In the genomic region with DNA sequence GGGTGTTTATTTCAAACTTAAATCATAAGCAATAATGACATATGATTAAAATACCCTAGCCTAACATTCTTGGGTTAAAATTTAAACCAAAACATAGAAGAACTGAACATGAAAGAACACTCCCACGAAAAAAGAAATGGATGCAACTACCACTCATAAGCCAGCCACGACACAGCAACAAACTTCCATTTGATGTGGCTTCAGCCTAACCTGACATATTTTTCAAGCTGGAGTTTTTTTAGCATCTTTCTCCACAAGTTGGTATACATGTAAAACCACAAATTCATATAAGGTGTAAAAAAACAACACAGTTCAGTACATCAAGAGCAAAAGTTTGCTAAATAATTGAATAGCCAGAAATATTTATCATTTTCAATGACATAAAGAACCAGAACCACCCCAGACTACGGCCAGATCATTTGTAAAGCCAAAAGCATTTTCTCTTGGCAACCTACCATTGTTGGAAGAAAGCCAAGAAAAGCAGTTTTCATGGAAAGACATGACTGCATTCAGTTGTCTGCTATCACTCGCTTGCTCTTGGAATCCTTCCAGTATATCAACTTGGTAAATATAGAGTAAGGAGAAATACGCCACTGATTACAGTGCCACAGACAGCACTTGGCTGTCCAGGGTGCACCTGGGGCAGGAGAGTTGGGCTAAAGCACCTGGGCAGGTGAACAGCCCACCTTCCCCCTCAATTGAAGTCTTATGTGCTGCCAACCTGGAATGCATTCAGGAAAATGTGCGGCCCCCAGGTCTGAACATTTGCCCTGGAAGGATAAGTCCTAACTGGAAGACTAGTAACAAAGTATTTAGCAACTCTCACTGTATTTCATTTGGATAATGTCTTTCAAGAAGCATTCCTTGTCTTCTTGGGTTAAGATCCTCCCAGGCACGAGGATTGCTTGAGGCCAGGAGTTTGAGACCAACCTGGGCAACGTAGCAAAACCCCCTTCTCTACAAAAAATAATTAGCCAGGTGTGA, we compare ENCODE assay signal across 8 cellular contexts.
DNase-seq lines count a peak whose midpoint lies in the region; ATAC-seq and TF ChIP-seq lines count a peak whose summit lies in the region.

No MANE protein-coding gene starts in this region.

- H3K4me1 ChIP-seq in CD4-positive, CD25-positive, alpha-beta regulatory T cell (ENCODE audit: control insufficient read depth, insufficient read depth, low read length, poor library complexity, severe bottlenecking), result peaks cover 78% of the 10 kb centered on the region
- peaks cover 72% of the 10 kb centered on the region for H3K4me1 ChIP-seq in suprapubic skin

- CTCF ChIA-PET in activated B cell treated with CpG ODN at 0.5 μM for 24 hours (lab: Charles Lee), result no interaction called here

- no peaks in the 10 kb centered on the region for H3K27me3 Mint-ChIP-seq in CD4-positive, CD25-positive, alpha-beta regulatory T cell
- H3K27me3 Mint-ChIP-seq in activated B cell treated with CpG ODN at 0.5 μM for 24 hours, result no peaks in the 10 kb centered on the region

- no peak for ATAC-seq in CD4-positive, CD25-positive, alpha-beta regulatory T cell (ENCODE audit: low read depth in 2 of 2)
- ATAC-seq in activated B cell treated with CpG ODN at 0.5 μM for 24 hours (ENCODE audit: low read depth) (no peak), left ventricle myocardium superior (peak; percentile 88), HG03520 (IDR thresholded peaks at IDR 0.05; ENCODE audit: unreplicated experiment) (no peak)

- TF ChIP-seq CTCF in activated B cell treated with CpG ODN at 0.5 μM for 24 hours (IDR thresholded peaks at IDR 0.05) (no peak), suprapubic skin (IDR thresholded peaks at IDR 0.05) (no peak)

- H3K4me3 Mint-ChIP-seq in CD4-positive, CD25-positive, alpha-beta regulatory T cell, result peak overlapping the region in 3 of 4 donors; percentile 43 to 76 (median 58)
- H3K4me3 Mint-ChIP-seq in activated B cell treated with CpG ODN at 0.5 μM for 24 hours, result no peak overlapping the region

- peak overlapping the region in 2 of 3 donors; percentile 20 to 33 for H3K27ac Mint-ChIP-seq in CD4-positive, CD25-positive, alpha-beta regulatory T cell
- H3K27ac Mint-ChIP-seq in activated B cell treated with CpG ODN at 0.5 μM for 24 hours, result peak overlapping the region; percentile 19

- DNase-seq in CD4-positive, CD25-positive, alpha-beta regulatory T cell, result no peak
- DNase-seq in NCI-H1417 (lab: John Stamatoyannopoulos, UW) (peak; percentile 59 to 93 (median 61)), activated B cell treated with CpG ODN at 0.5 μM for 24 hours (no peak), left ventricle myocardium superior (no peak), suprapubic skin (ENCODE audit: low spot score in 2 of 2) (no peak), T-helper 9 cell (no peak)
- DNase-seq in stimulated activated CD4-positive, alpha-beta T cell treated with anti-CD3 and anti-CD28 coated beads, Interleukin-4, amount 100 ng/mL, for 24 hours, result no peak

- H3K4me1 Mint-ChIP-seq in CD4-positive, CD25-positive, alpha-beta regulatory T cell, result peaks cover 46 to 94% (median 68%) of the 10 kb centered on the region in 4 donors
- peaks cover 93% of the 10 kb centered on the region for H3K4me1 Mint-ChIP-seq in activated B cell treated with CpG ODN at 0.5 μM for 24 hours

- intact Hi-C loops in activated B cell treated with CpG ODN at 0.5 μM for 24 hours (cut with micrococcal nuclease), result loop anchor here (2.0 to 5.0 kb wide), 2 partner anchors 37 to 59 kb away; no protein-coding TSS in a partner anchor
- intact Hi-C loops in left ventricle myocardium superior (cut with micrococcal nuclease), result no loop called here

- peak overlapping the region; percentile 14 for H3K4me3 ChIP-seq in CD4-positive, CD25-positive, alpha-beta regulatory T cell (ENCODE audit: low read depth, low read length)
- H3K4me3 ChIP-seq in suprapubic skin, result no peak overlapping the region

- no peak for TF ChIP-seq EP300 in suprapubic skin (IDR thresholded peaks at IDR 0.05)

- H3K9me3 Mint-ChIP-seq in CD4-positive, CD25-positive, alpha-beta regulatory T cell, result no peaks in the 10 kb centered on the region
- no peaks in the 10 kb centered on the region for H3K9me3 Mint-ChIP-seq in activated B cell treated with CpG ODN at 0.5 μM for 24 hours

- POLR2A ChIA-PET in activated B cell treated with CpG ODN at 0.5 μM for 24 hours (lab: Charles Lee), result no interaction called here

- TF ChIP-seq POLR2A in suprapubic skin (IDR thresholded peaks at IDR 0.05), result no peak

- H3K27me3 ChIP-seq in CD4-positive, CD25-positive, alpha-beta regulatory T cell (ENCODE audit: control insufficient read depth, insufficient read depth, low read length), result no peaks in the 10 kb centered on the region
- no peaks in the 10 kb centered on the region for H3K27me3 ChIP-seq in suprapubic skin

- no peaks in the 10 kb centered on the region for H3K9me3 ChIP-seq in CD4-positive, CD25-positive, alpha-beta regulatory T cell (ENCODE audit: control insufficient read depth in 2 of 2, low read length in 2 of 2)
- H3K9me3 ChIP-seq in suprapubic skin, result no peaks in the 10 kb centered on the region

- peaks cover 14% of the 10 kb centered on the region for H3K36me3 Mint-ChIP-seq in CD4-positive, CD25-positive, alpha-beta regulatory T cell
- H3K36me3 Mint-ChIP-seq in activated B cell treated with CpG ODN at 0.5 μM for 24 hours (ENCODE audit: low read depth), result peaks cover 2% of the 10 kb centered on the region

- H3K27ac ChIP-seq in CD4-positive, CD25-positive, alpha-beta regulatory T cell (ENCODE audit: insufficient read depth, low read length, poor library complexity, severe bottlenecking), result no peak overlapping the region
- peak overlapping the region; percentile 9 for H3K27ac ChIP-seq in suprapubic skin

- peaks cover 2% of the 10 kb centered on the region for H3K36me3 ChIP-seq in CD4-positive, CD25-positive, alpha-beta regulatory T cell (ENCODE audit: control insufficient read depth, insufficient read depth, low read length)
- no peaks in the 10 kb centered on the region for H3K36me3 ChIP-seq in suprapubic skin

- 19% methylated on average over 8 of the region's 8 CpGs for WGBS in suprapubic skin

Comparison
In these comparisons a context has a peak if more than half of its experiments do, and no peak if none do; other contexts are left out.
1. DNase-seq: peak in NCI-H1417 (3 of 3); none in CD4-positive, CD25-positive, alpha-beta regulatory T cell (0 of 3), activated B cell treated with CpG ODN at 0.5 μM for 24 hours (single experiment), left ventricle myocardium superior (single experiment), suprapubic skin (0 of 2), T-helper 9 cell (single experiment) and stimulated activated CD4-positive, alpha-beta T cell treated with anti-CD3 and anti-CD28 coated beads, Interleukin-4, amount 100 ng/mL, for 24 hours (single experiment).